Comparison of ENCODE assay signal across 8 cellular contexts in genomic region chr5:41843456-41844112, GRCh38. TPM values are rescaled to one million over a fixed set of nuclear protein-coding genes. Genes with fewer than 3 reads are reported as not detected.
DNase-seq lines count a peak whose midpoint lies in the region; ATAC-seq and TF ChIP-seq lines count a peak whose summit lies in the region.

No MANE protein-coding gene starts in this region.

- no peaks in the 10 kb centered on the region for H3K27me3 ChIP-seq in CD8-positive, alpha-beta T cell (ENCODE audit: insufficient read depth, low read length)

- H3K4me1 Mint-ChIP-seq in CD8-positive, alpha-beta T cell (ENCODE audit: low read depth), result no peaks in the 10 kb centered on the region
- no peaks in the 10 kb centered on the region for H3K4me1 Mint-ChIP-seq in WTC11

- peak in 2 of 7 experiments; percentile 12 to 19 for DNase-seq in CD8-positive, alpha-beta T cell
- peak; percentile 68 for DNase-seq in NCI-H2171 treated with DMSO at 0.1 percent for 48 hours (lab: John Stamatoyannopoulos, UW)
- DNase-seq in WTC11 (ENCODE audit: low spot score), result peak; percentile 14
- no peak for DNase-seq in left cardiac atrium
- DNase-seq in sciatic nerve (ENCODE audit: low spot score), result no peak

- ATAC-seq in CD8-positive, alpha-beta T cell, result peak; percentile 71
- peak; percentile 74 for ATAC-seq in GM19035 (IDR thresholded peaks at IDR 0.05; ENCODE audit: unreplicated experiment)
- peak; percentile 53 for ATAC-seq in HG03135 (IDR thresholded peaks at IDR 0.05; ENCODE audit: unreplicated experiment)
- peak; percentile 30; the same call in 1 of the 2 replicates for ATAC-seq in WTC11
- peak; percentile 69 to 70 for ATAC-seq in left cardiac atrium
- ATAC-seq in sciatic nerve, result peak; percentile 76
- ATAC-seq in GM18519 (IDR thresholded peaks at IDR 0.05; ENCODE audit: low FRiP score, unreplicated experiment), result no peak

- H3K4me3 ChIP-seq in CD8-positive, alpha-beta T cell (ENCODE audit: low read depth, low read length), result no peak overlapping the region

- H3K4me1 ChIP-seq in CD8-positive, alpha-beta T cell (ENCODE audit: insufficient read depth, low read length), result no peaks in the 10 kb centered on the region

- H3K27me3 Mint-ChIP-seq in CD8-positive, alpha-beta T cell (ENCODE audit: low read depth), result no peaks in the 10 kb centered on the region
- H3K27me3 Mint-ChIP-seq in WTC11 (ENCODE audit: low read depth), result no peaks in the 10 kb centered on the region

- peak; percentile 71 for TF ChIP-seq CTCF in CD8-positive, alpha-beta T cell (IDR thresholded peaks at IDR 0.05)
- TF ChIP-seq CTCF in WTC11 (IDR thresholded peaks at IDR 0.05), result peak; percentile 59; the same call in 1 of the 2 replicates

- intact Hi-C loops in CD8-positive, alpha-beta T cell (cut with DNase I, micrococcal nuclease), result loop anchor here in 1 of 2 experiments (2.0 kb wide), 1 partner anchor 939 kb away; no protein-coding TSS in a partner anchor
- intact Hi-C loops in left cardiac atrium (cut with DNase I), result loop anchor here (10.0 kb wide), 2 partner anchors 149 to 939 kb away; partner anchors contain the start of gene C7 (in 2 of the 2)
- intact Hi-C loops in sciatic nerve (cut with DNase I), result loop anchor here (10.0 kb wide), 1 partner anchor 569 kb away; no protein-coding TSS in a partner anchor

- peaks cover 33% of the 10 kb centered on the region for H3K36me3 Mint-ChIP-seq in CD8-positive, alpha-beta T cell
- H3K36me3 Mint-ChIP-seq in WTC11, result peaks cover 9% of the 10 kb centered on the region

- CTCF ChIA-PET in CD8-positive, alpha-beta T cell (lab: Charles Lee), result interaction anchor here (0.6 to 2.4 kb wide), 7 partner anchors 12 to 214 kb away, joined by 3 to 11 read pairs (median 5); no protein-coding TSS in a partner anchor
- CTCF ChIA-PET in WTC11 (lab: Charles Lee), result interaction anchor here (0.5 to 3.4 kb wide), 12 partner anchors 13 to 1275 kb away, joined by 3 to 34 read pairs (median 4); no protein-coding TSS in a partner anchor

- H3K9me3 Mint-ChIP-seq in CD8-positive, alpha-beta T cell, result no peaks in the 10 kb centered on the region
- no peaks in the 10 kb centered on the region for H3K9me3 Mint-ChIP-seq in WTC11

- no peaks in the 10 kb centered on the region for H3K9me3 ChIP-seq in CD8-positive, alpha-beta T cell (ENCODE audit: low read length)

- no peak overlapping the region for H3K27ac ChIP-seq in CD8-positive, alpha-beta T cell (ENCODE audit: low read depth, low read length)

- peaks cover 5% of the 10 kb centered on the region for H3K36me3 ChIP-seq in CD8-positive, alpha-beta T cell (ENCODE audit: insufficient read depth, low read length)

- no peak overlapping the region for H3K4me3 Mint-ChIP-seq in CD8-positive, alpha-beta T cell
- H3K4me3 Mint-ChIP-seq in WTC11, result no peak overlapping the region

- POLR2A ChIA-PET in CD8-positive, alpha-beta T cell (lab: Charles Lee), result no interaction called here
- POLR2A ChIA-PET in WTC11 (lab: Charles Lee), result no interaction called here

- H3K27ac Mint-ChIP-seq in CD8-positive, alpha-beta T cell, result no peak overlapping the region
- H3K27ac Mint-ChIP-seq in WTC11, result no peak overlapping the region

TF ChIP-seq in WTC11, 78 proteins besides CTCF, POLR2A, EP300 and RAD21:
- TF ChIP-seq ZNF263 (CRISPR knock-in tag; IDR thresholded peaks at IDR 0.05; ENCODE audit: low read depth), result no peak
- no peak for TF ChIP-seq E2F4 (CRISPR knock-in tag; IDR thresholded peaks at IDR 0.05; ENCODE audit: borderline replicate concordance, low read depth)
- TF ChIP-seq USF2 (CRISPR knock-in tag; IDR thresholded peaks at IDR 0.05), result no peak
- no peak for TF ChIP-seq ZNF512 (CRISPR knock-in tag; IDR thresholded peaks at IDR 0.05; ENCODE audit: borderline replicate concordance)
- TF ChIP-seq SOX15 (CRISPR knock-in tag; IDR thresholded peaks at IDR 0.05), result no peak
- no peak for TF ChIP-seq SMAD4 (CRISPR knock-in tag; IDR thresholded peaks at IDR 0.05)
- no peak for TF ChIP-seq GRHL2 (CRISPR knock-in tag; IDR thresholded peaks at IDR 0.05; ENCODE audit: insufficient replicate concordance, severe bottlenecking)
- TF ChIP-seq JAZF1 (CRISPR knock-in tag; IDR thresholded peaks at IDR 0.05), result no peak
- no peak for TF ChIP-seq ZNF416 (CRISPR knock-in tag; IDR thresholded peaks at IDR 0.05)

RNA-seq across cellular contexts. Expression of gene OXCT1, which starts 26.6 kb away (rescaled TPM):
- total RNA-seq in CD8-positive, alpha-beta T cell, result 10 to 100 TPM; 16.1 to 19.8 TPM
- total RNA-seq in WTC11 (2021) (20.6 to 23.1 TPM (median 20.9 TPM) in 3 replicates), left cardiac atrium (100 to 1,000 TPM in 1 of 2 donors, 10 to 100 TPM in 1; 80.2 to 116 TPM), sciatic nerve (29.2 TPM)

Comparison
In these comparisons a context has a peak if more than half of its experiments do, and no peak if none do; other contexts are left out.
1. DNase-seq: peak in NCI-H2171 treated with DMSO at 0.1 percent for 48 hours (single experiment) and WTC11 (single experiment); none in left cardiac atrium (single experiment) and sciatic nerve (single experiment).